ENCODE assay signal across 1 cellular context in genomic region chr5:89698028-89698427, GRCh38.
TF ChIP-seq lines count a peak whose summit lies in the region.

No MANE protein-coding gene starts in this region.

TF ChIP-seq in WTC11, 78 proteins besides CTCF, POLR2A, EP300 and RAD21 (continued from another document):
- TF ChIP-seq ZNF512 (CRISPR knock-in tag; IDR thresholded peaks at IDR 0.05; ENCODE audit: borderline replicate concordance): no peak
- TF ChIP-seq MAX (CRISPR knock-in tag; IDR thresholded peaks at IDR 0.05): no peak
- TF ChIP-seq ZNF425 (CRISPR knock-in tag; conservative IDR thresholded peaks at IDR 0.05): no peak
- no peak for TF ChIP-seq ETV6 (CRISPR knock-in tag; IDR thresholded peaks at IDR 0.05)
- TF ChIP-seq ARID4B (CRISPR knock-in tag; IDR thresholded peaks at IDR 0.05; ENCODE audit: borderline replicate concordance): no peak
- TF ChIP-seq ZNF138 (CRISPR knock-in tag; conservative IDR thresholded peaks at IDR 0.05): no peak
- no peak for TF ChIP-seq SOX15 (CRISPR knock-in tag; IDR thresholded peaks at IDR 0.05)
- no peak for TF ChIP-seq TEAD1 (CRISPR knock-in tag; IDR thresholded peaks at IDR 0.05)
- no peak for TF ChIP-seq KAT7 (CRISPR knock-in tag; IDR thresholded peaks at IDR 0.05; ENCODE audit: borderline replicate concordance)
- no peak for TF ChIP-seq ZNF232 (CRISPR knock-in tag; IDR thresholded peaks at IDR 0.05)
- no peak for TF ChIP-seq ATF2 (CRISPR knock-in tag; IDR thresholded peaks at IDR 0.05; ENCODE audit: borderline replicate concordance, low read depth)
- TF ChIP-seq OVOL2 (CRISPR knock-in tag; IDR thresholded peaks at IDR 0.05; ENCODE audit: borderline replicate concordance): no peak
- TF ChIP-seq USF2 (CRISPR knock-in tag; IDR thresholded peaks at IDR 0.05): no peak
- TF ChIP-seq RORB (CRISPR knock-in tag; IDR thresholded peaks at IDR 0.05): no peak
- no peak for TF ChIP-seq JAZF1 (CRISPR knock-in tag; IDR thresholded peaks at IDR 0.05)
- TF ChIP-seq GTF2I (CRISPR knock-in tag; conservative IDR thresholded peaks at IDR 0.05): no peak
